ENCODE assay signal across 15 cellular contexts in genomic region chr16:1164382-1164781, GRCh38. TPM values are rescaled to one million over a fixed set of nuclear protein-coding genes. Genes with fewer than 3 reads are reported as not detected.
DNase-seq lines count a peak whose midpoint lies in the region; ATAC-seq and TF ChIP-seq lines count a peak whose summit lies in the region.
"Had no signal": no experiment of that assay in that cellular context is flagged by ENCODE, and none has a peak within 500 bp of the region (broad histone marks: within the 10 kb centered on the region; RNA-seq: fewer than 3 reads in every experiment).

No MANE protein-coding gene starts in this region.

- WGBS in gastroesophageal sphincter (ENCODE audit: low coverage in 1 of 2), 2 donors: no CpG with 5 or more reads among the region's 14 CpGs
- 92% methylated on average over 14 of the region's 14 CpGs; no CpG with 5 or more reads in 1 of the 2 donors for WGBS in transverse colon (ENCODE audit: low coverage in 1 of 2), 2 donors
- 88 to 90% (median 89%) methylated on average over 14 of the region's 14 CpGs for WGBS in psoas muscle, 3 donors

- H3K4me3 Mint-ChIP-seq in activated T-helper 17 cell treated with anti-CD3 and anti-CD28 coated beads, Interleukin-2, amount 50 U/mL, for 72 hours: no peak overlapping the region
- H3K4me3 Mint-ChIP-seq: B cell; CD4-positive, alpha-beta T cell; GM23338; IgD-negative memory B cell had no signal

- no peaks in the 10 kb centered on the region for H3K4me1 Mint-ChIP-seq in activated T-helper 17 cell treated with anti-CD3 and anti-CD28 coated beads, Interleukin-2, amount 50 U/mL, for 72 hours
- H3K4me1 Mint-ChIP-seq: B cell, IgD-negative memory B cell had no signal

- H3K4me3 ChIP-seq in H7 (ENCODE audit: insufficient read depth, low read depth, low read length): no peak overlapping the region
- no peak overlapping the region for H3K4me3 ChIP-seq in gastroesophageal sphincter
- no peak overlapping the region for H3K4me3 ChIP-seq in rectal smooth muscle tissue (ENCODE audit: low read length)
- no peak overlapping the region for H3K4me3 ChIP-seq in transverse colon
- no peak overlapping the region for H3K4me3 ChIP-seq in psoas muscle
- H3K4me3 ChIP-seq: GM23338, HAP-1 had no signal

- DNase-seq in H7 (peak; percentile 70), transverse colon (no peak), psoas muscle (no peak), OCI-M2 (lab: John Stamatoyannopoulos, UW; ENCODE audit: unreplicated experiment) (no peak)
- DNase-seq: Caco-2; CD4-positive, alpha-beta T cell had no signal

- H3K27me3 ChIP-seq in H7 (ENCODE audit: control insufficient read depth, insufficient read depth, low read length) (no peaks in the 10 kb centered on the region), gastroesophageal sphincter (peaks cover 31% of the 10 kb centered on the region), rectal smooth muscle tissue (ENCODE audit: control insufficient read depth, insufficient read depth, low read length) (peaks cover 6% of the 10 kb centered on the region), transverse colon (peaks cover 17% of the 10 kb centered on the region), psoas muscle (ENCODE audit: insufficient read depth in 3 of 3, low read length in 2 of 3) (peaks cover 0 to 80% (median 21%) of the 10 kb centered on the region in 3 donors)

- no peaks in the 10 kb centered on the region for H3K9me3 ChIP-seq in gastroesophageal sphincter
- H3K9me3 ChIP-seq in transverse colon: no peaks in the 10 kb centered on the region
- no peaks in the 10 kb centered on the region for H3K9me3 ChIP-seq in psoas muscle
- H3K9me3 ChIP-seq: Caco-2, HAP-1 had no signal

- H3K4me1 ChIP-seq in gastroesophageal sphincter (peaks cover 3 to 100% (median 57%) of the 10 kb centered on the region in 3 donors), rectal smooth muscle tissue (ENCODE audit: control insufficient read depth, insufficient read depth, low read length) (peaks cover 72% of the 10 kb centered on the region), transverse colon (peaks cover 17 to 60% (median 30%) of the 10 kb centered on the region in 4 donors), psoas muscle (peaks cover 11% of the 10 kb centered on the region)
- H3K4me1 ChIP-seq: HAP-1 had no signal

- H3K36me3 ChIP-seq in H7 (replicated peaks; ENCODE audit: control insufficient read depth, insufficient read depth, low read length) (no peaks in the 10 kb centered on the region), gastroesophageal sphincter (peaks cover 0 to 11% of the 10 kb centered on the region in 2 donors), rectal smooth muscle tissue (ENCODE audit: control insufficient read depth, insufficient read depth, low read length) (no peaks in the 10 kb centered on the region), transverse colon (no peaks in the 10 kb centered on the region), psoas muscle (ENCODE audit: insufficient read depth in 1 of 2, low read depth in 1 of 2) (no peaks in the 10 kb centered on the region)
- H3K36me3 ChIP-seq: HAP-1 had no signal

- H3K27ac ChIP-seq in gastroesophageal sphincter: peak overlapping the region in 3 of 4 donors; percentile 94 to 98 (median 95)
- H3K27ac ChIP-seq in rectal smooth muscle tissue (ENCODE audit: low read depth, low read length): peak overlapping the region; percentile 98
- H3K27ac ChIP-seq in transverse colon: peak overlapping the region in 3 of 4 donors; percentile 59 to 92 (median 82)
- no peak overlapping the region for H3K27ac ChIP-seq in psoas muscle
- H3K27ac ChIP-seq: C4-2B had no signal

- TF ChIP-seq EP300 in gastroesophageal sphincter (IDR thresholded peaks at IDR 0.05) (no peak), transverse colon (IDR thresholded peaks at IDR 0.05; ENCODE audit: low read depth) (no peak)

- intact Hi-C loops in transverse colon (cut with DNase I; ENCODE audit: low total_unique reads) (no loop called here), psoas muscle (cut with DNase I) (no loop called here)

- in situ Hi-C loops in transverse colon (cut with MboI; ENCODE audit: low pct_ligation_motif_present in 1 of 4, low pct_unique_long_range_greater_than_20kb in 1 of 4, low sequenced_read_pairs in 3 of 4): no loop called here

- H3K9me3 Mint-ChIP-seq in activated T-helper 17 cell treated with anti-CD3 and anti-CD28 coated beads, Interleukin-2, amount 50 U/mL, for 72 hours: no peaks in the 10 kb centered on the region
- H3K9me3 Mint-ChIP-seq: CD4-positive, alpha-beta T cell; GM23338; IgD-negative memory B cell had no signal

- H3K9ac ChIP-seq in rectal smooth muscle tissue (ENCODE audit: low read length): no peak overlapping the region

- no peak for TF ChIP-seq POLR2A in gastroesophageal sphincter (IDR thresholded peaks at IDR 0.05)
- no peak for TF ChIP-seq POLR2A in transverse colon (IDR thresholded peaks at IDR 0.05)

- no peaks in the 10 kb centered on the region for H3K27me3 Mint-ChIP-seq in activated T-helper 17 cell treated with anti-CD3 and anti-CD28 coated beads, Interleukin-2, amount 50 U/mL, for 72 hours
- H3K27me3 Mint-ChIP-seq: B cell had no signal

- ATAC-seq in gastroesophageal sphincter (no peak), psoas muscle (no peak)
- no peak for ATAC-seq in activated T-helper 17 cell treated with anti-CD3 and anti-CD28 coated beads, Interleukin-2, amount 50 U/mL, for 72 hours (replicated peaks)
- ATAC-seq: GM23338, HepG2 had no signal

- H3K27ac Mint-ChIP-seq in activated T-helper 17 cell treated with anti-CD3 and anti-CD28 coated beads, Interleukin-2, amount 50 U/mL, for 72 hours: no peak overlapping the region
- H3K27ac Mint-ChIP-seq: B cell; CD4-positive, alpha-beta T cell; GM23338 had no signal

- H3K36me3 Mint-ChIP-seq in activated T-helper 17 cell treated with anti-CD3 and anti-CD28 coated beads, Interleukin-2, amount 50 U/mL, for 72 hours (ENCODE audit: low read depth): no peaks in the 10 kb centered on the region
- H3K36me3 Mint-ChIP-seq: IgD-negative memory B cell had no signal

- TF ChIP-seq CTCF in gastroesophageal sphincter (IDR thresholded peaks at IDR 0.05): no peak
- no peak for TF ChIP-seq CTCF in transverse colon (IDR thresholded peaks at IDR 0.05)
- no peak for TF ChIP-seq CTCF in psoas muscle (IDR thresholded peaks at IDR 0.05)

RNA-seq across cellular contexts. Expression of gene CACNA1H, which starts 11.5 kb away (rescaled TPM):
- total RNA-seq in H7 (2014; rRNA removed; shearing (Covaris generic)): 24.8 and 27.3 TPM in 2 replicates
- total RNA-seq in gastroesophageal sphincter (100 to 1,000 TPM; 133 to 330 (median 173) TPM), transverse colon (10 to 100 TPM; 17.0 to 63.6 (median 39.5) TPM), psoas muscle (1 to 10 TPM; 2.0 to 5.9 (median 3.0) TPM)
- polyA plus RNA-seq in psoas muscle: 1 to 10 TPM; 1.8 to 2.3 (median 2.0) TPM
- total RNA-seq in activated T-helper 17 cell treated with anti-CD3 and anti-CD28 coated beads, Interleukin-2, amount 50 U/mL, for 72 hours: 1 to 10 TPM; 1.4 to 1.9 TPM
- polyA plus RNA-seq: IgD-negative memory B cell had no signal
